ENCODE assay signal across 23 cellular contexts in the genomic region with DNA sequence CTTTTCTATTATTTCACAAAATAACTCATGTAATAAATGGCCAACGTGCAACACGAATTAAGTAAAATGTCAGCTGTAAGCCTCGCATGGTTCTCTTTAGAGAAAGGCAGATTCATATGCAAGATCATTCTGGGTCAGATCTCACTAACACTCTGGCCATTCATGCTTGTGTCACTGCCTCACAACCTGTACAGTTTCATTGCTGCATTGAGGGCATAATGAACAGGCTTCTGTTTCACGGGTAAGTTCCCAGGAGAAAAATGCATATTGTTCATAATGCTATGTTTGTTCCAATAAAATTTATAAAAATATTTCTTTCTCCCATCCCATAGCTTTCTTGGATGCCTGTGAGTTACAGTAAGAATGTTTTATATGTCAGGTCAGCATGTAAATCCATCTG.
A peak's percentile ranks its signal among the peaks of the same experiment; 100 is the strongest.
DNase-seq lines count a peak whose midpoint lies in the region; ATAC-seq, FAIRE-seq and TF ChIP-seq lines count a peak whose summit lies in the region.
"Had no signal": no experiment of that assay in that cellular context is flagged by ENCODE, and none has a peak within 500 bp of the region (broad histone marks: within the 10 kb centered on the region; RNA-seq: fewer than 3 reads in every experiment).

No MANE protein-coding gene starts in this region.

- FAIRE-seq in urothelium cell line (lab: Jason Lieb, UNC), result peak; percentile 80
- FAIRE-seq: A549, GM12878, GM12892, GM18507 had no signal

- no TSS peak for BruUV-seq in PC-3 (replicated peaks; lab: Mats Ljungman, UMichigan)

- H3K79me2 ChIP-seq in PC-3 (ENCODE audit: low read length), result no peaks in the 10 kb centered on the region

- H3K36me3 ChIP-seq in PC-3 (ENCODE audit: low read depth, low read length) (no peaks in the 10 kb centered on the region), tibial nerve (no peaks in the 10 kb centered on the region)
- H3K36me3 ChIP-seq: BLaER1 treated with 17β-estradiol and CSF1 and Interleukin-3, amounts not matched to agents 10 nM and 100 nM had no signal

- H3K27ac Mint-ChIP-seq in neural crest cell (ENCODE audit: unreplicated experiment), result peak overlapping the region; percentile 72
- H3K27ac Mint-ChIP-seq: B cell; CD4-positive, alpha-beta T cell; CD8-positive, alpha-beta T cell had no signal

- WGBS in tibial nerve, 2 donors, result 33 to 46% methylated on average over 4 of the region's 4 CpGs

- H3K9me3 Mint-ChIP-seq in neural crest cell, result peaks cover 5% of the 10 kb centered on the region

- no peaks in the 10 kb centered on the region for H3K36me3 Mint-ChIP-seq in neural crest cell (ENCODE audit: low read depth)
- H3K36me3 Mint-ChIP-seq: CD8-positive, alpha-beta T cell had no signal

- DNase-seq in COLO829 (ENCODE audit: low spot score) (peak; percentile 8), PC-3 (no peak), neural crest cell (ENCODE audit: low read depth, low spot score) (no peak), urothelium cell line (ENCODE audit: low spot score) (no peak), T-helper 1 cell (no peak), tibial nerve (ENCODE audit: low spot score in 2 of 2) (no peak), anterior cingulate cortex (lab: John Stamatoyannopoulos, UW) (no peak)
- DNase-seq: AML-193; CD4-positive, alpha-beta T cell; CD8-positive, alpha-beta T cell; COR-L47; DMS 273 treated with DMSO at 0.1 percent for 48 hours; DND-41; EL; GDM1 had no signal

- TF ChIP-seq CTCF in PC-3 (conservative IDR thresholded peaks at IDR 0.05; ENCODE audit: low read depth, low read length) (no peak), neural crest cell (conservative IDR thresholded peaks at IDR 0.05) (no peak), tibial nerve (IDR thresholded peaks at IDR 0.05) (no peak)

- ATAC-seq in PC-3, result peak; percentile 71
- ATAC-seq: A549; CD8-positive, alpha-beta T cell; GM12878 had no signal

- H2AFZ ChIP-seq in PC-3 (ENCODE audit: low read length), result peak overlapping the region; percentile 8

- POLR2A ChIA-PET in PC-3 (lab: Charles Lee; ENCODE audit: unreplicated experiment), result interaction anchor here (0.6 kb wide), 1 partner anchor 99 kb away, joined by 3 read pairs; no protein-coding TSS in a partner anchor

- no peaks in the 10 kb centered on the region for H4K20me1 ChIP-seq in PC-3 (ENCODE audit: low read length)
- H4K20me1 ChIP-seq: BLaER1 treated with 17β-estradiol and CSF1 and Interleukin-3, amounts not matched to agents 10 nM and 100 nM had no signal

- H3K27ac ChIP-seq in PC-3 (ENCODE audit: low read length) (0 out of 2 replicates have a peak overlapping the region, but pooled peaks have one; percentile 2), tibial nerve (no peak overlapping the region)
- H3K27ac ChIP-seq: 22Rv1; A549; BLaER1 treated with 17β-estradiol and CSF1 and Interleukin-3, amounts not matched to agents 10 nM and 100 nM; C4-2B had no signal

- H3K4me3 ChIP-seq in PC-3 (ENCODE audit: low read length) (no peak overlapping the region), tibial nerve (no peak overlapping the region)
- H3K4me3 ChIP-seq: A549; BLaER1 treated with 17β-estradiol and CSF1 and Interleukin-3, amounts not matched to agents 10 nM and 100 nM; GM12878 had no signal

- TF ChIP-seq EP300 in tibial nerve (IDR thresholded peaks at IDR 0.05), result no peak

- H3K4me1 ChIP-seq in PC-3 (ENCODE audit: insufficient read depth, low read length), result peaks cover 13% of the 10 kb centered on the region
- H3K4me1 ChIP-seq in tibial nerve, result no peaks in the 10 kb centered on the region
- H3K4me1 ChIP-seq: A549; BLaER1 treated with 17β-estradiol and CSF1 and Interleukin-3, amounts not matched to agents 10 nM and 100 nM had no signal

- H3K4me1 Mint-ChIP-seq in neural crest cell, result peaks cover 5% of the 10 kb centered on the region
- H3K4me1 Mint-ChIP-seq: B cell had no signal

- H3F3A ChIP-seq in PC-3 (ENCODE audit: low read length, unreplicated experiment), result no peaks in the 10 kb centered on the region

- H3K4me3 Mint-ChIP-seq in neural crest cell, result no peak overlapping the region
- H3K4me3 Mint-ChIP-seq: B cell; CD4-positive, alpha-beta T cell; CD8-positive, alpha-beta T cell had no signal

- H3K27me3 Mint-ChIP-seq in neural crest cell (ENCODE audit: low read depth), result no peaks in the 10 kb centered on the region
- H3K27me3 Mint-ChIP-seq: B cell; CD4-positive, alpha-beta T cell had no signal

- CTCF ChIA-PET in PC-3 (lab: Charles Lee), result no interaction called here

- H3K27me3 ChIP-seq in PC-3 (ENCODE audit: low read length) (no peaks in the 10 kb centered on the region), tibial nerve (no peaks in the 10 kb centered on the region)
- H3K27me3 ChIP-seq: BLaER1 treated with 17β-estradiol and CSF1 and Interleukin-3, amounts not matched to agents 10 nM and 100 nM had no signal

- no peak overlapping the region for H3K4me2 ChIP-seq in PC-3 (ENCODE audit: low read length)
- H3K4me2 ChIP-seq: A549; BLaER1 treated with 17β-estradiol and CSF1 and Interleukin-3, amounts not matched to agents 10 nM and 100 nM had no signal

- intact Hi-C loops in PC-3 (cut with micrococcal nuclease), result loop anchor here (1.0 to 5.0 kb wide), 6 partner anchors 186 to 608 kb away; no protein-coding TSS in a partner anchor

- H3K9ac ChIP-seq in PC-3 (ENCODE audit: low read length), result no peak overlapping the region
- H3K9ac ChIP-seq: BLaER1 treated with 17β-estradiol and CSF1 and Interleukin-3, amounts not matched to agents 10 nM and 100 nM had no signal

- no peaks in the 10 kb centered on the region for H3K9me2 ChIP-seq in PC-3 (replicated peaks; ENCODE audit: low read length)

- H3K9me3 ChIP-seq in PC-3 (ENCODE audit: low read length) (no peaks in the 10 kb centered on the region), tibial nerve (no peaks in the 10 kb centered on the region)
- H3K9me3 ChIP-seq: A549; BLaER1 treated with 17β-estradiol and CSF1 and Interleukin-3, amounts not matched to agents 10 nM and 100 nM had no signal

- no peak for TF ChIP-seq POLR2A in tibial nerve (IDR thresholded peaks at IDR 0.05)
